ENCODE assay signal across 19 cellular contexts in the genomic region with DNA sequence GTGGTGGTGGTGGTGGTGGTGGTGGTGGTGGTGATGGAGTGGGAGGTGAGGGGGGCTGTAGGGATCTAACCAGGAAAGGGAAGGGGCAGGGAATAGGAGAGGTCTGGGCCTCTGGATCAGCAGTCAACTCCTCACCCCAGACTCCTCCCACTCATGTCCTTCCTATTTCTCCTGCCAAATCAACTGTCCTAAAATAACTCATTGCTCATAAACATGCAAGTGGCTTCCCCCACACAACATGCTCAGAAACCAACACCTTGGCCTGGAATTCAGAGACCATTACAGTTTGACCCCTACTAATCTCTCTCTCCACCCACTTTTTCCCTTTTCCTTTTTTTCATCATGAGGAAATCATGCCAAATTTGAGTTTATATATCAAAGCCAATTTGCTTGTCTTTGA. TPM values are rescaled to one million over a fixed set of nuclear protein-coding genes. Genes with fewer than 3 reads are reported as not detected.
DNase-seq lines count a peak whose midpoint lies in the region; TF ChIP-seq lines count a peak whose summit lies in the region.
"Had no signal": no experiment of that assay in that cellular context is flagged by ENCODE, and none has a peak within 500 bp of the region (broad histone marks: within the 10 kb centered on the region; RNA-seq: fewer than 3 reads in every experiment).

No MANE protein-coding gene starts in this region.

- no peak for TF ChIP-seq CTCF in fibroblast of mammary gland (conservative IDR thresholded peaks at IDR 0.05; ENCODE audit: control insufficient read depth, insufficient read depth, low read depth, low read length)
- TF ChIP-seq CTCF in lower leg skin (IDR thresholded peaks at IDR 0.05): no peak
- no peak for TF ChIP-seq CTCF in GM10248 (IDR thresholded peaks at IDR 0.05; ENCODE audit: control extremely low read depth, extremely low read depth, low read depth, missing control alignments)

- CTCF ChIA-PET in GM10248 (lab: Yijun Ruan, JAX): no interaction called here

- DNase-seq in EH (ENCODE audit: low read depth): peak; percentile 43
- peak; percentile 64 for DNase-seq in LHCN-M2 (ENCODE audit: low read depth)
- peak; percentile 53 for DNase-seq in fibroblast of mammary gland (ENCODE audit: low read depth)
- DNase-seq in lung microvascular endothelial cell (ENCODE audit: low read depth in 2 of 2): peak; percentile 20 to 59
- DNase-seq in SHP77 treated with DMSO at 0.1 percent for 48 hours (lab: John Stamatoyannopoulos, UW): no peak
- no peak for DNase-seq in lower leg skin (ENCODE audit: low spot score in 2 of 2)
- DNase-seq in GM10248 (ENCODE audit: extremely low spot score): no peak
- DNase-seq in T1000 (lab: John Stamatoyannopoulos, UW): no peak
- DNase-seq: activated CD4-positive, alpha-beta T cell treated with anti-CD3 and anti-CD28 coated beads for 1 hour; activated CD8-positive, alpha-beta memory T cell treated with anti-CD3 and anti-CD28 coated beads for 24 hours; activated T-cell treated with anti-CD3 and anti-CD28 coated beads, Interleukin-2, amount 50 U/mL, for 72 hours; CD8-positive, alpha-beta T cell; DMS79; H9; NCI-H1417; NCI-H524 treated with DMSO at 0.1 percent for 48 hours; stimulated activated CD4-positive, alpha-beta T cell treated with anti-CD3 and anti-CD28 coated beads, Interleukin-4, amount 100 ng/mL, for 4 hours; SW 1271 had no signal

- no peak for TF ChIP-seq POLR2A in lower leg skin (IDR thresholded peaks at IDR 0.05)

- H3K4me3 ChIP-seq in fibroblast of mammary gland (ENCODE audit: control insufficient read depth, low read depth, low read length) (no peak overlapping the region), lower leg skin (ENCODE audit: low read depth, poor library complexity, severe bottlenecking) (no peak overlapping the region)
- H3K4me3 ChIP-seq: prostate gland had no signal

- POLR2A ChIA-PET in GM10248 (lab: Yijun Ruan, JAX): no interaction called here

- intact Hi-C loops in lower leg skin (cut with DNase I; ENCODE audit: low total_unique reads): no loop called here

RNA-seq across cellular contexts. Expression of a gene that starts 8.4 kb away (rescaled TPM):
- total RNA-seq in LHCN-M2 (2014; rRNA removed): 2.1 and 2.8 TPM in 2 replicates
- 0.53 TPM for polyA plus RNA-seq in LHCN-M2 (2012)
- 1.2 and 1.3 TPM in 2 replicates for total RNA-seq in lung microvascular endothelial cell
- 1 to 10 TPM in 2 of 4 donors, under 1 TPM in 2; 0.23 to 2.2 (median 1.1) TPM for total RNA-seq in lower leg skin

Comparison
In these comparisons a context has a peak if more than half of its experiments do, and no peak if none do; other contexts are left out.
1. DNase-seq: peak in EH (single experiment), LHCN-M2 (single experiment), fibroblast of mammary gland (single experiment) and lung microvascular endothelial cell (2 of 2); none in SHP77 treated with DMSO at 0.1 percent for 48 hours (single experiment), lower leg skin (0 of 2), GM10248 (single experiment) and T1000 (single experiment).